8 cellular contexts compared by ENCODE assay signal in genomic region chr7:92831716-92832622, GRCh38. TPM values are rescaled to one million over a fixed set of nuclear protein-coding genes. Genes with fewer than 3 reads are reported as not detected.
DNase-seq lines count a peak whose midpoint lies in the region; ATAC-seq and TF ChIP-seq lines count a peak whose summit lies in the region.

No MANE protein-coding gene starts in this region.

- H3K4me1 Mint-ChIP-seq in T-helper 1 cell treated with Interleukin-12 subunit alpha and Interleukin-12 subunit beta and Interleukin-4 antibody, amounts not matched to agents 30 μg/mL and 1 μg/mL, for 36 hours (ENCODE audit: low read depth): peaks cover 41% of the 10 kb centered on the region
- peaks cover 32 to 59% (median 49%) of the 10 kb centered on the region in 4 donors for H3K4me1 Mint-ChIP-seq in naive thymus-derived CD8-positive, alpha-beta T cell

- peaks cover 0 to 47% (median 3%) of the 10 kb centered on the region in 4 donors for H3K4me1 ChIP-seq in Peyer's patch

- peaks cover 2% of the 10 kb centered on the region for H3K27me3 Mint-ChIP-seq in T-helper 1 cell treated with Interleukin-12 subunit alpha and Interleukin-12 subunit beta and Interleukin-4 antibody, amounts not matched to agents 30 μg/mL and 1 μg/mL, for 36 hours (ENCODE audit: low read depth)
- H3K27me3 Mint-ChIP-seq in naive thymus-derived CD8-positive, alpha-beta T cell: peaks cover 0 to 12% (median 0%) of the 10 kb centered on the region in 5 donors

- H3K27me3 ChIP-seq in Peyer's patch: no peaks in the 10 kb centered on the region
- H3K27me3 ChIP-seq in dorsolateral prefrontal cortex: peaks cover 0 to 4% (median 0%) of the 10 kb centered on the region in 45 donors

- H3K4me3 Mint-ChIP-seq in T-helper 1 cell treated with Interleukin-12 subunit alpha and Interleukin-12 subunit beta and Interleukin-4 antibody, amounts not matched to agents 30 μg/mL and 1 μg/mL, for 36 hours: peak overlapping the region; percentile 94
- peak overlapping the region; percentile 88 to 99 (median 95) for H3K4me3 Mint-ChIP-seq in naive thymus-derived CD8-positive, alpha-beta T cell

- peak overlapping the region; percentile 94 for H3K27ac Mint-ChIP-seq in T-helper 1 cell treated with Interleukin-12 subunit alpha and Interleukin-12 subunit beta and Interleukin-4 antibody, amounts not matched to agents 30 μg/mL and 1 μg/mL, for 36 hours
- peak overlapping the region; percentile 44 to 95 (median 90) for H3K27ac Mint-ChIP-seq in naive thymus-derived CD8-positive, alpha-beta T cell

- no peak for TF ChIP-seq CTCF in Peyer's patch (IDR thresholded peaks at IDR 0.05)
- no peak for TF ChIP-seq CTCF in dorsolateral prefrontal cortex (IDR thresholded peaks at IDR 0.05 in 54 of 56, conservative IDR thresholded peaks at IDR 0.05 in 2 of 56; ENCODE audit: low read depth in 1 of 56, partially characterized antibody in 56 of 56)

- TF ChIP-seq POLR2A in Peyer's patch (IDR thresholded peaks at IDR 0.05): no peak

- no peaks in the 10 kb centered on the region for H3K36me3 ChIP-seq in Peyer's patch

- no peaks in the 10 kb centered on the region for H3K9me3 Mint-ChIP-seq in T-helper 1 cell treated with Interleukin-12 subunit alpha and Interleukin-12 subunit beta and Interleukin-4 antibody, amounts not matched to agents 30 μg/mL and 1 μg/mL, for 36 hours
- H3K9me3 Mint-ChIP-seq in naive thymus-derived CD8-positive, alpha-beta T cell: no peaks in the 10 kb centered on the region

- POLR2A ChIA-PET in naive thymus-derived CD8-positive, alpha-beta T cell (lab: Charles Lee): interaction anchor here (0.5 to 2.4 kb wide), 7 partner anchors 18 to 303 kb away, joined by 3 to 8 read pairs (median 3); partner anchors contain the start of genes PEX1 and RBM48

- intact Hi-C loops in dorsolateral prefrontal cortex (cut with DNase I): loop anchor here (1.0 to 10.0 kb wide), 8 partner anchors 50 to 223 kb away; no protein-coding TSS in a partner anchor

- DNase-seq in T-helper 1 cell (no peak), Peyer's patch (no peak), dorsolateral prefrontal cortex (no peak), DMS114 treated with DMSO at 0.1 percent for 48 hours (lab: John Stamatoyannopoulos, UW; ENCODE audit: unreplicated experiment) (no peak), NCI-H1436 (lab: John Stamatoyannopoulos, UW) (no peak), HPDE6-E6E7 (ENCODE audit: extremely low spot score) (no peak)
- peak in 1 of 10 donors; percentile 7 for DNase-seq in naive thymus-derived CD8-positive, alpha-beta T cell

- H3K9me3 ChIP-seq in Peyer's patch: no peaks in the 10 kb centered on the region

- peaks cover 47% of the 10 kb centered on the region for H3K36me3 Mint-ChIP-seq in T-helper 1 cell treated with Interleukin-12 subunit alpha and Interleukin-12 subunit beta and Interleukin-4 antibody, amounts not matched to agents 30 μg/mL and 1 μg/mL, for 36 hours (ENCODE audit: low read depth)
- peaks cover 0 to 4% (median 0%) of the 10 kb centered on the region in 3 donors for H3K36me3 Mint-ChIP-seq in naive thymus-derived CD8-positive, alpha-beta T cell

- peak overlapping the region; percentile 76 to 91 (median 78) for H3K4me3 ChIP-seq in Peyer's patch
- H3K4me3 ChIP-seq in dorsolateral prefrontal cortex: peak overlapping the region; percentile 60 to 97 (median 85)

- no peak for ATAC-seq in naive thymus-derived CD8-positive, alpha-beta T cell

- peak overlapping the region; percentile 81 to 93 (median 85) for H3K27ac ChIP-seq in Peyer's patch
- peak overlapping the region in 55 of 59 donors; percentile 65 to 97 (median 90) for H3K27ac ChIP-seq in dorsolateral prefrontal cortex

RNA-seq across cellular contexts. Expression of gene CDK6, which starts 4.4 kb away (rescaled TPM):
- total RNA-seq in Peyer's patch: 10 to 100 TPM; 25.6 to 75.1 (median 55.4) TPM
- 10 to 100 TPM; 11.5 to 56.1 (median 20.6) TPM for total RNA-seq in dorsolateral prefrontal cortex
- 10 to 100 TPM; 12.4 to 12.9 TPM for total RNA-seq in naive thymus-derived CD8-positive, alpha-beta T cell
- polyA plus RNA-seq in naive thymus-derived CD8-positive, alpha-beta T cell: 10 to 100 TPM; 10.1 to 29.4 (median 17.7) TPM
